Comparison of ENCODE assay signal across 36 cellular contexts in the genomic region with DNA sequence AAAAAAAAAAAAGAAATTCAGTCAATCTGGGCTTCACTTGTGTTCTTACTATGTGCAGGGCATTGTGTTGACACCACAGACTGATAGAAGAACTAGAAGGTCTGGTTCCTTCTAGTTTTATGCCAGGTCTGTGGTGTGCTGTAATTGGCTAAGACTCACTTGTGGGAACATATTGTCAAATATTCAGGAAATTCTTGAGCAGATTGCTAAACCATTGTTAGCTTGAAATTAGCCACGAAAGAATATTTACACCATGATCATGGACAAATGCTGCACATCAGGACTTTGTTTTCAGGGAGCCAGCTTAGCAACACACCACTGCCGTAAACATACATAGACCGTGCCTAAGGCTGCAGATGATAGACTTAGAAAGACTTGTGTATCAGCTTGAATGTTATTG.
"Had no signal": no experiment of that assay in that cellular context is flagged by ENCODE, and none has a peak within 500 bp of the region (broad histone marks: within the 10 kb centered on the region; RNA-seq: fewer than 3 reads in every experiment).

No MANE protein-coding gene starts in this region.

- H3K4me1 Mint-ChIP-seq: activated CD4-positive, alpha-beta memory T cell treated with anti-CD3 and anti-CD28 coated beads, Interleukin-2, amount 10 ng/mL, durations not matched to agents 7 days and 5 days; activated CD4-positive, alpha-beta T cell treated with anti-CD3 and anti-CD28 coated beads for 36 hours; activated CD4-positive, alpha-beta T cell treated with anti-CD3 and anti-CD28 coated beads, Interleukin-2, amount 10 ng/mL, durations not matched to agents 7 days and 5 days; activated CD8-positive, alpha-beta memory T cell treated with anti-CD3 and anti-CD28 coated beads, Interleukin-2, amount 10 ng/mL, durations not matched to agents 7 days and 5 days; activated naive CD4-positive, alpha-beta T cell treated with anti-CD3 and anti-CD28 coated beads, Interleukin-2, amount 10 ng/mL, durations not matched to agents 7 days and 5 days; activated naive CD4-positive, alpha-beta T cell treated with anti-CD3 and anti-CD28 coated beads, Interleukin-2, amount 50 U/mL, for 24 hours; activated naive CD8-positive, alpha-beta T cell treated with anti-CD3 and anti-CD28 coated beads, Interleukin-2, amount 10 ng/mL, durations not matched to agents 7 days and 5 days; activated naive CD8-positive, alpha-beta T cell treated with anti-CD3 and anti-CD28 coated beads, Interleukin-2, amount 50 U/mL, for 24 hours; WTC11 had no signal

- H3K27ac Mint-ChIP-seq: activated CD4-positive, alpha-beta memory T cell treated with anti-CD3 and anti-CD28 coated beads, Interleukin-2, amount 10 ng/mL, durations not matched to agents 7 days and 5 days; activated CD4-positive, alpha-beta T cell treated with anti-CD3 and anti-CD28 coated beads for 36 hours; activated CD4-positive, alpha-beta T cell treated with anti-CD3 and anti-CD28 coated beads, Interleukin-2, amount 10 ng/mL, durations not matched to agents 7 days and 5 days; activated CD8-positive, alpha-beta memory T cell treated with anti-CD3 and anti-CD28 coated beads, Interleukin-2, amount 10 ng/mL, durations not matched to agents 7 days and 5 days; activated CD8-positive, alpha-beta T cell treated with anti-CD3 and anti-CD28 coated beads, Interleukin-2, amount 10 ng/mL, durations not matched to agents 7 days and 5 days; activated naive CD4-positive, alpha-beta T cell treated with anti-CD3 and anti-CD28 coated beads, Interleukin-2, amount 50 U/mL, for 24 hours; activated naive CD8-positive, alpha-beta T cell; activated naive CD8-positive, alpha-beta T cell treated with anti-CD3 and anti-CD28 coated beads, Interleukin-2, amount 10 ng/mL, durations not matched to agents 7 days and 5 days; activated naive CD8-positive, alpha-beta T cell treated with anti-CD3 and anti-CD28 coated beads, Interleukin-2, amount 50 U/mL, for 24 hours; activated T-cell treated with anti-CD3 and anti-CD28 coated beads, Interleukin-2, amount 50 U/mL, for 24 hours; activated T-helper 2 cell treated with anti-CD3 and anti-CD28 coated beads, Interferon-gamma antibody, Interleukin-2, Interleukin-4, amounts not matched to agents 10 μg/mL and 5 μg/mL and 100 μg/mL, durations not matched to agents 14 hours and 24 hours and 36 hours; brain; T-helper 1 cell treated with Interleukin-12 subunit alpha and Interleukin-12 subunit beta and Interleukin-4 antibody, amounts not matched to agents 30 μg/mL and 1 μg/mL, for 36 hours; T-helper 2 cell treated with Interferon-gamma antibody and Interleukin-4, amounts not matched to agents 5 μg/mL and 100 μg/mL, for 36 hours; WTC11 had no signal

- H3K27me3 Mint-ChIP-seq: activated CD4-positive, alpha-beta memory T cell treated with anti-CD3 and anti-CD28 coated beads, Interleukin-2, amount 10 ng/mL, durations not matched to agents 7 days and 5 days; activated CD4-positive, alpha-beta T cell treated with anti-CD3 and anti-CD28 coated beads for 36 hours; activated CD4-positive, alpha-beta T cell treated with anti-CD3 and anti-CD28 coated beads, Interleukin-2, amount 10 ng/mL, durations not matched to agents 7 days and 5 days; activated CD8-positive, alpha-beta memory T cell treated with anti-CD3 and anti-CD28 coated beads, Interleukin-2, amount 10 ng/mL, durations not matched to agents 7 days and 5 days; activated naive CD4-positive, alpha-beta T cell treated with anti-CD3 and anti-CD28 coated beads, Interleukin-2, amount 10 ng/mL, durations not matched to agents 7 days and 5 days; activated naive CD4-positive, alpha-beta T cell treated with anti-CD3 and anti-CD28 coated beads, Interleukin-2, amount 50 U/mL, for 24 hours; activated naive CD8-positive, alpha-beta T cell; activated naive CD8-positive, alpha-beta T cell treated with anti-CD3 and anti-CD28 coated beads, Interleukin-2, amount 10 ng/mL, durations not matched to agents 7 days and 5 days; activated naive CD8-positive, alpha-beta T cell treated with anti-CD3 and anti-CD28 coated beads, Interleukin-2, amount 50 U/mL, for 24 hours; activated T-cell treated with anti-CD3 and anti-CD28 coated beads, Interleukin-2, amount 50 U/mL, for 24 hours; brain had no signal

- ATAC-seq: activated CD4-positive, alpha-beta T cell treated with anti-CD3 and anti-CD28 coated beads for 36 hours; activated CD4-positive, CD25-positive, alpha-beta regulatory T cell treated with anti-CD3 and anti-CD28 coated beads, Interleukin-2, amount 50 U/mL, for 24 hours; activated CD8-positive, alpha-beta memory T cell treated with anti-CD3 and anti-CD28 coated beads, Interleukin-2, amount 10 ng/mL, durations not matched to agents 7 days and 5 days; activated CD8-positive, alpha-beta T cell treated with anti-CD3 and anti-CD28 coated beads, Interleukin-2, amount 10 ng/mL, durations not matched to agents 7 days and 5 days; activated naive CD8-positive, alpha-beta T cell treated with anti-CD3 and anti-CD28 coated beads, Interleukin-2, amount 50 U/mL, for 24 hours; WTC11 had no signal

- H3K27ac ChIP-seq: cardiac muscle cell, WERI-Rb-1 had no signal

- H3K4me3 Mint-ChIP-seq: activated CD4-positive, alpha-beta memory T cell treated with anti-CD3 and anti-CD28 coated beads, Interleukin-2, amount 10 ng/mL, durations not matched to agents 7 days and 5 days; activated CD4-positive, alpha-beta T cell treated with anti-CD3 and anti-CD28 coated beads for 36 hours; activated CD4-positive, alpha-beta T cell treated with anti-CD3 and anti-CD28 coated beads, Interleukin-2, amount 10 ng/mL, durations not matched to agents 7 days and 5 days; activated CD8-positive, alpha-beta memory T cell treated with anti-CD3 and anti-CD28 coated beads, Interleukin-2, amount 10 ng/mL, durations not matched to agents 7 days and 5 days; activated CD8-positive, alpha-beta T cell treated with anti-CD3 and anti-CD28 coated beads, Interleukin-2, amount 10 ng/mL, durations not matched to agents 7 days and 5 days; activated naive CD4-positive, alpha-beta T cell treated with anti-CD3 and anti-CD28 coated beads, Interleukin-2, amount 10 ng/mL, durations not matched to agents 7 days and 5 days; activated naive CD4-positive, alpha-beta T cell treated with anti-CD3 and anti-CD28 coated beads, Interleukin-2, amount 50 U/mL, for 24 hours; activated naive CD8-positive, alpha-beta T cell; activated naive CD8-positive, alpha-beta T cell treated with anti-CD3 and anti-CD28 coated beads, Interleukin-2, amount 10 ng/mL, durations not matched to agents 7 days and 5 days; activated naive CD8-positive, alpha-beta T cell treated with anti-CD3 and anti-CD28 coated beads, Interleukin-2, amount 50 U/mL, for 24 hours; activated T-cell treated with anti-CD3 and anti-CD28 coated beads, Interleukin-2, amount 50 U/mL, for 24 hours; brain; T-helper 1 cell treated with Interleukin-12 subunit alpha and Interleukin-12 subunit beta and Interleukin-4 antibody, amounts not matched to agents 30 μg/mL and 1 μg/mL, for 36 hours; T-helper 2 cell treated with Interferon-gamma antibody and Interleukin-4, amounts not matched to agents 5 μg/mL and 100 μg/mL, for 36 hours; WTC11 had no signal

- DNase-seq: activated CD4-positive, alpha-beta memory T cell treated with anti-CD3 and anti-CD28 coated beads, Interleukin-2, amount 10 ng/mL, durations not matched to agents 7 days and 5 days; activated CD4-positive, alpha-beta T cell treated with anti-CD3 and anti-CD28 coated beads for 1 hour; activated CD4-positive, alpha-beta T cell treated with anti-CD3 and anti-CD28 coated beads for 36 hours; activated CD4-positive, alpha-beta T cell treated with anti-CD3 and anti-CD28 coated beads for 48 hours; activated CD4-positive, alpha-beta T cell treated with anti-CD3 and anti-CD28 coated beads, Interleukin-2, amount 10 ng/mL, durations not matched to agents 7 days and 5 days; activated CD4-positive, alpha-beta T cell treated with anti-CD3 and anti-CD28 coated beads, Interleukin-2, amount 50 U/mL, for 48 hours; activated CD4-positive, CD25-positive, alpha-beta regulatory T cell; activated CD8-positive, alpha-beta memory T cell treated with anti-CD3 and anti-CD28 coated beads for 24 hours; activated CD8-positive, alpha-beta memory T cell treated with anti-CD3 and anti-CD28 coated beads, Interleukin-2, amount 10 ng/mL, durations not matched to agents 7 days and 5 days; activated CD8-positive, alpha-beta memory T cell treated with anti-CD3 and anti-CD28 coated beads, Interleukin-2, amount 50 U/mL, for 48 hours; activated CD8-positive, alpha-beta T cell treated with anti-CD3 and anti-CD28 coated beads, Interleukin-2, amount 10 ng/mL, durations not matched to agents 7 days and 5 days; activated effector memory CD4-positive, alpha-beta T cell treated with Interleukin-2 at 50 U/mL for 16 hours; activated gamma-delta T cell; activated naive CD4-positive, alpha-beta T cell treated with anti-CD3 and anti-CD28 coated beads, Interleukin-2, amount 10 ng/mL, durations not matched to agents 7 days and 5 days; activated naive CD4-positive, alpha-beta T cell treated with Interleukin-2 at 50 U/mL for 16 hours; activated naive CD8-positive, alpha-beta T cell treated with anti-CD3 and anti-CD28 coated beads, Interleukin-2, amount 10 ng/mL, durations not matched to agents 7 days and 5 days; activated naive CD8-positive, alpha-beta T cell treated with anti-CD3 and anti-CD28 coated beads, Interleukin-2, amount 50 U/mL, for 24 hours; activated T-cell treated with anti-CD3 and anti-CD28 coated beads, Interleukin-2, amount 50 U/mL, for 24 hours; activated T-cell treated with anti-CD3 and anti-CD28 coated beads, Interleukin-2, amount 50 U/mL, for 48 hours; amniotic stem cell; aorta; central memory CD4-positive, alpha-beta T cell; T-helper 1 cell; T-helper 2 cell; T-helper 9 cell; WERI-Rb-1 had no signal

- H3K27me3 ChIP-seq: cardiac muscle cell had no signal

- H3K36me3 ChIP-seq: cardiac muscle cell, WERI-Rb-1 had no signal

- FAIRE-seq: bronchial epithelial cell had no signal

- H3K36me3 Mint-ChIP-seq: WTC11 had no signal

- H3K4me3 ChIP-seq: cardiac muscle cell had no signal
